ENCODE assay signal across 9 cellular contexts in genomic region chr11:67400942-67401494, GRCh38. TPM values are rescaled to one million over a fixed set of nuclear protein-coding genes. Genes with fewer than 3 reads are reported as not detected.
DNase-seq lines count a peak whose midpoint lies in the region; ATAC-seq and TF ChIP-seq lines count a peak whose summit lies in the region.
"Had no signal": no experiment of that assay in that cellular context is flagged by ENCODE, and none has a peak within 500 bp of the region (broad histone marks: within the 10 kb centered on the region; RNA-seq: fewer than 3 reads in every experiment).

No MANE protein-coding gene starts in this region.

- H3K4me1 ChIP-seq in GM23338 (ENCODE audit: insufficient read depth) (peaks cover 24% of the 10 kb centered on the region), SJSA1 (replicated peaks) (peaks cover 23% of the 10 kb centered on the region)

- DNase-seq in CD4-positive, alpha-beta T cell, result no peak
- DNase-seq in GM23338 (ENCODE audit: low spot score) (no peak), SJSA1 (ENCODE audit: low read depth in 1 of 2, low spot score in 2 of 2) (no peak), fibroblast of pulmonary artery (ENCODE audit: low read depth) (no peak), sciatic nerve (ENCODE audit: low spot score) (no peak), DMS79 treated with DMSO at 0.1 percent for 48 hours (lab: John Stamatoyannopoulos, UW) (no peak), NCI-H2029 (lab: John Stamatoyannopoulos, UW) (no peak)

- no peak for TF ChIP-seq CTCF in CD4-positive, alpha-beta T cell (IDR thresholded peaks at IDR 0.05)
- TF ChIP-seq CTCF in GM23338 (conservative IDR thresholded peaks at IDR 0.05; ENCODE audit: low read depth in 2 of 2), result no peak
- TF ChIP-seq CTCF in fibroblast of pulmonary artery (IDR thresholded peaks at IDR 0.05; ENCODE audit: low read length, missing control alignments), result no peak

- peak overlapping the region; percentile 73 for H3K27ac Mint-ChIP-seq in CD4-positive, alpha-beta T cell
- no peak overlapping the region for H3K27ac Mint-ChIP-seq in GM23338

- H2AFZ ChIP-seq in GM23338, result no peak overlapping the region

- H3K36me3 Mint-ChIP-seq in CD4-positive, alpha-beta T cell (ENCODE audit: low read depth), result peaks cover 56% of the 10 kb centered on the region
- H3K36me3 Mint-ChIP-seq in GM23338 (ENCODE audit: low read depth), result peaks cover 37% of the 10 kb centered on the region

- peak overlapping the region; percentile 78 for H3K27ac ChIP-seq in CD4-positive, alpha-beta T cell (ENCODE audit: low read depth, low read length)
- peak overlapping the region; percentile 81; the same call in 1 of the 2 replicates for H3K27ac ChIP-seq in GM23338 (ENCODE audit: low read depth)
- H3K27ac ChIP-seq in SJSA1, result peak overlapping the region; percentile 96

- no peaks in the 10 kb centered on the region for H3K9me2 ChIP-seq in GM23338 (ENCODE audit: insufficient read depth)

- intact Hi-C loops in CD4-positive, alpha-beta T cell (cut with DNase I, micrococcal nuclease), result loop anchor here (1.0 to 5.0 kb wide), 5 partner anchors 28 to 106 kb away; partner anchors contain the start of genes CDK2AP2 (in 1 of the 2), PITPNM1 (in 1 of the 2), PTPRCAP (in 1 of the 2) and RPS6KB2 (in 1 of the 2)
- intact Hi-C loops in sciatic nerve (cut with DNase I), result loop anchor here (1.0 kb wide), 1 partner anchor 134 kb away; no protein-coding TSS in a partner anchor

- peak overlapping the region; percentile 91 for H3K4me2 ChIP-seq in GM23338

- POLR2A ChIA-PET in CD4-positive, alpha-beta T cell (lab: Charles Lee), result interaction anchor here (0.7 to 7.1 kb wide), 33 partner anchors 8 to 758 kb away, joined by 3 to 353 read pairs (median 6); partner anchors contain the start of genes AIP, ANKRD13D, CARNS1 and GPR152

- peaks cover 8% of the 10 kb centered on the region; the same call in 1 of the 2 replicates for H4K20me1 ChIP-seq in GM23338 (replicated peaks; ENCODE audit: insufficient read depth)

- H3K79me2 ChIP-seq in GM23338 (replicated peaks; ENCODE audit: insufficient read depth), result peaks cover 16% of the 10 kb centered on the region

- H3K36me3 ChIP-seq in GM23338 (ENCODE audit: insufficient read depth) (no peaks in the 10 kb centered on the region), SJSA1 (peaks cover 54% of the 10 kb centered on the region)

- H3K27me3 Mint-ChIP-seq in CD4-positive, alpha-beta T cell, result no peaks in the 10 kb centered on the region
- peaks cover 13% of the 10 kb centered on the region for H3K27me3 Mint-ChIP-seq in GM23338 (ENCODE audit: insufficient read depth, low read depth, poor library complexity)

- CTCF ChIA-PET in CD4-positive, alpha-beta T cell (lab: Charles Lee), result interaction anchor here (0.6 to 5.3 kb wide), 23 partner anchors 8 to 183 kb away, joined by 3 to 46 read pairs (median 4); partner anchors contain the start of genes AIP, CARNS1, CDK2AP2 and CLCF1

- peak overlapping the region; percentile 93 for H3K4me3 Mint-ChIP-seq in CD4-positive, alpha-beta T cell
- peak overlapping the region; percentile 76 for H3K4me3 Mint-ChIP-seq in GM23338

- H3K9me3 Mint-ChIP-seq in CD4-positive, alpha-beta T cell, result no peaks in the 10 kb centered on the region
- no peaks in the 10 kb centered on the region for H3K9me3 Mint-ChIP-seq in GM23338

- H3K9me3 ChIP-seq in CD4-positive, alpha-beta T cell (ENCODE audit: control insufficient read depth, low read length), result no peaks in the 10 kb centered on the region
- peaks cover 6% of the 10 kb centered on the region for H3K9me3 ChIP-seq in SJSA1 (replicated peaks)

- no peaks in the 10 kb centered on the region for H3K27me3 ChIP-seq in CD4-positive, alpha-beta T cell (ENCODE audit: control insufficient read depth, insufficient read depth, low read length)
- no peaks in the 10 kb centered on the region for H3K27me3 ChIP-seq in GM23338 (ENCODE audit: insufficient read depth)
- no peaks in the 10 kb centered on the region for H3K27me3 ChIP-seq in SJSA1 (replicated peaks)

- H3K4me3 ChIP-seq in GM23338 (peak overlapping the region; percentile 88), SJSA1 (peak overlapping the region; percentile 98), fibroblast of pulmonary artery (replicated peaks; ENCODE audit: low read depth, low read length) (peak overlapping the region; percentile 91)

- 0 out of 2 replicates have a peak, but pooled peaks cover 4% of the 10 kb centered on the region for H3F3A ChIP-seq in GM23338 (replicated peaks; ENCODE audit: low read depth)

- ATAC-seq in CD4-positive, alpha-beta T cell (ENCODE audit: poor library complexity), result no peak
- peak; percentile 2 for ATAC-seq in GM23338
- peak; percentile 7 for ATAC-seq in sciatic nerve
- no peak for ATAC-seq in GM18870 (IDR thresholded peaks at IDR 0.05; ENCODE audit: unreplicated experiment)

- peaks cover 55% of the 10 kb centered on the region for H3K4me1 Mint-ChIP-seq in CD4-positive, alpha-beta T cell (ENCODE audit: low read depth)
- H3K4me1 Mint-ChIP-seq in GM23338, result peaks cover 30% of the 10 kb centered on the region

TF ChIP-seq in GM23338, 12 proteins besides CTCF, POLR2A, EP300 and RAD21 (continues in another document):
- no peak for TF ChIP-seq POLR2AphosphoS5 (IDR thresholded peaks at IDR 0.05; ENCODE audit: low read depth)
- no peak for TF ChIP-seq ETS1 (IDR thresholded peaks at IDR 0.05)
- TF ChIP-seq STAT1 (IDR thresholded peaks at IDR 0.05; ENCODE audit: unreplicated experiment), result no peak

RNA-seq across cellular contexts. Expression of gene PPP1CA, which starts 0.6 kb away (rescaled TPM):
- total RNA-seq in CD4-positive, alpha-beta T cell, result 10 to 100 TPM; 42.0 to 45.5 TPM
- 227 and 237 TPM in 2 replicates for total RNA-seq in GM23338 (2014; rRNA removed; shearing (Covaris generic))
- polyA plus RNA-seq in GM23338 (2016; fragmentation: Nextera tagmentation; extraction: Ambion mirVana), result 217 TPM in 2 replicates
- 668 and 731 TPM in 2 replicates for total RNA-seq in SJSA1 (2014; rRNA removed; shearing (Covaris generic))
- total RNA-seq in sciatic nerve, result 56.2 TPM

RNA-seq across cellular contexts. Expression of gene TBC1D10C, which starts 2.9 kb away (rescaled TPM):
- 100 to 1,000 TPM; 205 to 212 TPM for total RNA-seq in CD4-positive, alpha-beta T cell
- 0.31 and 0.35 TPM in 2 replicates for total RNA-seq in GM23338 (2014; rRNA removed; shearing (Covaris generic))
- 0.17 and 0.31 TPM in 2 replicates for polyA plus RNA-seq in GM23338 (2016; fragmentation: Nextera tagmentation; extraction: Ambion mirVana)
- total RNA-seq in SJSA1 (2014; rRNA removed; shearing (Covaris generic)), result not detected in 2 replicates
- total RNA-seq in sciatic nerve, result 7.4 TPM
- total RNA-seq: LHCN-M2 had no signal

RNA-seq across cellular contexts. Expression of gene RAD9A, which starts 9.2 kb away (rescaled TPM):
- 10 to 100 TPM; 19.3 to 20.3 TPM for total RNA-seq in CD4-positive, alpha-beta T cell
- total RNA-seq in GM23338 (2014; rRNA removed; shearing (Covaris generic)), result 13.9 and 16.5 TPM in 2 replicates
- polyA plus RNA-seq in GM23338 (2016; fragmentation: Nextera tagmentation; extraction: Ambion mirVana), result 17.0 and 18.9 TPM in 2 replicates
- total RNA-seq in SJSA1 (2014; rRNA removed; shearing (Covaris generic)), result 13.8 and 25.1 TPM in 2 replicates
- total RNA-seq in sciatic nerve, result 23.8 TPM

RNA-seq across cellular contexts. Expression of gene CARNS1, which starts 14.5 kb away (rescaled TPM):
- 1 to 10 TPM; 9.9 to 10.0 TPM for total RNA-seq in CD4-positive, alpha-beta T cell
- total RNA-seq in GM23338 (2014; rRNA removed; shearing (Covaris generic)), result 0.27 and 0.76 TPM in 2 replicates
- polyA plus RNA-seq in GM23338 (2016; fragmentation: Nextera tagmentation; extraction: Ambion mirVana), result 0.52 and 0.63 TPM in 2 replicates
- total RNA-seq in SJSA1 (2014; rRNA removed; shearing (Covaris generic)), result not detected in 2 replicates
- 8.4 TPM for total RNA-seq in sciatic nerve

RNA-seq across cellular contexts. Expression of gene RPS6KB2, which starts 27.3 kb away (rescaled TPM):
- total RNA-seq in CD4-positive, alpha-beta T cell, result 10 to 100 TPM; 69.3 to 72.0 TPM
- 41.3 and 48.2 TPM in 2 replicates for total RNA-seq in GM23338 (2014; rRNA removed; shearing (Covaris generic))
- 27.7 and 29.5 TPM in 2 replicates for polyA plus RNA-seq in GM23338 (2016; fragmentation: Nextera tagmentation; extraction: Ambion mirVana)
- total RNA-seq in SJSA1 (2014; rRNA removed; shearing (Covaris generic)), result 166 and 177 TPM in 2 replicates
- total RNA-seq in sciatic nerve, result 30.8 TPM

Comparison
In these comparisons a context has a peak if more than half of its experiments do, and no peak if none do; other contexts are left out.
1. ATAC-seq: peak in GM23338 (single experiment) and sciatic nerve (single experiment); none in CD4-positive, alpha-beta T cell (single experiment) and GM18870 (single experiment).
2. RNA of gene TBC1D10C, which starts 2.9 kb away (total RNA-seq): 205 to 212 TPM in CD4-positive, alpha-beta T cell; 7.4 TPM in sciatic nerve (single experiment), 0.31 to 0.35 TPM in GM23338 and not detected in SJSA1; every median in the first group is over 10 times any median in the second.
3. Peak in every context shown above with its lines, with median percentiles within 50 percentile points of each other: H3K27ac ChIP-seq and H3K4me3 ChIP-seq.